8 cellular contexts compared by ENCODE assay signal in the genomic region with DNA sequence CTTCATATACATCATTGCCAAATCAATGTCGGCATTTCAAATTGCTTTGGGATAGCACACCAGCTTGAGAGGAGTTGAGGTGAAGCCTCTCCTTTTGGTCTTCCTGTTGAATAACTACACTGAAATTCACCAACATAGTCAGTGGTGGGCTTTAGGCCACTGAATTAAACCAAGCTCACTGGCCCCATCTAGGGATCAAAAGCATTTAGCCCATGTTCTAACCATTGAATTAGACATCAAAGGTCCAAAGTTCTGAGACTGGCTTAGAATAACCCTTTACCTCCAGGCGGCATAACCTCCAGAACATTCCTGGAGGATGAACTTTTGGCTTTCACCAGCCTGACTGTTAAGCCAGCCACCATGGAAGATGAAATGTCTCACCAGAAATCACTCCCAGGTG. TPM values are rescaled to one million over a fixed set of nuclear protein-coding genes. Genes with fewer than 3 reads are reported as not detected.
DNase-seq lines count a peak whose midpoint lies in the region; FAIRE-seq and TF ChIP-seq lines count a peak whose summit lies in the region.

No MANE protein-coding gene starts in this region.

- H3K4me1 ChIP-seq in effector memory CD4-positive, alpha-beta T cell (ENCODE audit: control insufficient read depth, insufficient read depth, low read length, poor library complexity, severe bottlenecking), result no peaks in the 10 kb centered on the region
- H3K4me1 ChIP-seq in prostate gland (replicated peaks), result no peaks in the 10 kb centered on the region

- no peak overlapping the region for H3K27ac ChIP-seq in effector memory CD4-positive, alpha-beta T cell (ENCODE audit: insufficient read depth, low read length, poor library complexity, severe bottlenecking)
- peak overlapping the region in 1 of 2 donors; percentile 75 for H3K27ac ChIP-seq in prostate gland

- H3K27me3 ChIP-seq in GM06990 (replicated peaks; ENCODE audit: control insufficient read depth, insufficient read depth, low read length), result no peaks in the 10 kb centered on the region; the same call in 1 of the 2 replicates
- H3K27me3 ChIP-seq in effector memory CD4-positive, alpha-beta T cell (replicated peaks; ENCODE audit: control insufficient read depth, insufficient read depth, low read length, poor library complexity, severe bottlenecking), result no peaks in the 10 kb centered on the region
- no peaks in the 10 kb centered on the region for H3K27me3 ChIP-seq in prostate gland (replicated peaks; ENCODE audit: insufficient read depth)

- in situ Hi-C loops in astrocyte of the spinal cord (cut with HindIII; ENCODE audit: low sequenced_read_pairs), result no loop called here

- DNase-seq in GM06990 (ENCODE audit: extremely low read depth, insufficient read length), result no peak
- peak; percentile 26 for DNase-seq in HTR-8/SVneo (ENCODE audit: insufficient read length, low spot score)
- DNase-seq in astrocyte of the spinal cord (ENCODE audit: low read depth, low spot score), result no peak
- DNase-seq in midbrain (lab: John Stamatoyannopoulos, UW), result peak; percentile 22
- no peak for DNase-seq in effector memory CD4-positive, alpha-beta T cell
- DNase-seq in prostate gland (ENCODE audit: low spot score), result no peak
- no peak for DNase-seq in RCC 7860 (ENCODE audit: low spot score)
- no peak for DNase-seq in NCI-H1436 (lab: John Stamatoyannopoulos, UW)

- intact Hi-C loops in prostate gland (cut with DNase I), result no loop called here

- WGBS in prostate gland, result 92% methylated on average over 2 of the region's 2 CpGs

- no peak overlapping the region for H3K4me3 ChIP-seq in GM06990 (replicated peaks; ENCODE audit: low read depth, low read length)
- H3K4me3 ChIP-seq in astrocyte of the spinal cord (ENCODE audit: low read depth, low read length), result no peak overlapping the region
- no peak overlapping the region for H3K4me3 ChIP-seq in effector memory CD4-positive, alpha-beta T cell (ENCODE audit: insufficient read depth, low read depth, low read length, poor library complexity, severe bottlenecking)
- H3K4me3 ChIP-seq in prostate gland, result no peak overlapping the region

- H3K36me3 ChIP-seq in GM06990 (ENCODE audit: control insufficient read depth, insufficient read depth, low read length), result no peaks in the 10 kb centered on the region
- H3K36me3 ChIP-seq in effector memory CD4-positive, alpha-beta T cell (ENCODE audit: control insufficient read depth, insufficient read depth, low read length), result no peaks in the 10 kb centered on the region
- no peaks in the 10 kb centered on the region for H3K36me3 ChIP-seq in prostate gland

- no peak for TF ChIP-seq POLR2A in prostate gland (IDR thresholded peaks at IDR 0.05)

- TF ChIP-seq CTCF in GM06990 (IDR thresholded peaks at IDR 0.05; ENCODE audit: insufficient read depth, low read length, poor library complexity, severe bottlenecking), result peak; percentile 55
- peak; percentile 58 for TF ChIP-seq CTCF in astrocyte of the spinal cord (IDR thresholded peaks at IDR 0.05; ENCODE audit: low read depth, low read length)
- TF ChIP-seq CTCF in prostate gland (IDR thresholded peaks at IDR 0.05), result peak in 1 of 4 experiments; percentile 17

- no peak for FAIRE-seq in HTR-8/SVneo (lab: Jason Lieb, UNC)
- FAIRE-seq in RCC 7860 (lab: Jason Lieb, UNC), result no peak

- H3K9me3 ChIP-seq in effector memory CD4-positive, alpha-beta T cell (ENCODE audit: control insufficient read depth, low read length), result no peaks in the 10 kb centered on the region
- H3K9me3 ChIP-seq in prostate gland, result no peaks in the 10 kb centered on the region

RNA-seq across cellular contexts. Expression of a gene that starts 54.6 kb away (rescaled TPM):
- total RNA-seq in prostate gland, result 10 to 100 TPM; 18.3 to 18.7 TPM

Comparison
In these comparisons a context has a peak if more than half of its experiments do, and no peak if none do; other contexts are left out.
1. DNase-seq: peak in HTR-8/SVneo (single experiment) and midbrain (single experiment); none in GM06990 (single experiment), astrocyte of the spinal cord (single experiment), effector memory CD4-positive, alpha-beta T cell (0 of 3), prostate gland (single experiment), RCC 7860 (single experiment) and NCI-H1436 (single experiment).